In genomic region chr15:79373728-79374127, GRCh38 we compare ENCODE assay signal across 22 cellular contexts.
"Had no signal": no experiment of that assay in that cellular context is flagged by ENCODE, and none has a peak within 500 bp of the region (broad histone marks: within the 10 kb centered on the region; RNA-seq: fewer than 3 reads in every experiment).

No MANE protein-coding gene starts in this region.

- H3K4me1 Mint-ChIP-seq: natural killer cell; neural progenitor cell; stimulated activated memory B cell treated with anti-CD40 and anti-IgM and Interleukin-4, amounts not matched to agents 10 μg/mL and 1 μg/mL and 100 μg/mL, for 72 hours had no signal

- ATAC-seq: esophagus mucosa; heart left ventricle; left colon; left ventricle myocardium superior; natural killer cell; right cardiac atrium; stimulated activated memory B cell treated with anti-CD40 and anti-IgM and Interleukin-4, amounts not matched to agents 10 μg/mL and 1 μg/mL and 100 μg/mL, for 72 hours; upper lobe of right lung had no signal

- H3K4me3 Mint-ChIP-seq: natural killer cell; neural progenitor cell; stimulated activated memory B cell treated with anti-CD40 and anti-IgM and Interleukin-4, amounts not matched to agents 10 μg/mL and 1 μg/mL and 100 μg/mL, for 72 hours; stimulated activated naive CD8-positive, alpha-beta T cell treated with anti-CD3 and anti-CD28 coated beads, Interleukin-15, Interleukin-2, amounts not matched to agents 100 ng/mL and 50 ng/mL, for 24 hours had no signal

- H2AFZ ChIP-seq: neural progenitor cell had no signal

- H3K36me3 Mint-ChIP-seq: natural killer cell, neural progenitor cell had no signal

- H3K4me2 ChIP-seq: neural progenitor cell had no signal

- H3K27me3 Mint-ChIP-seq: stimulated activated memory B cell treated with anti-CD40 and anti-IgM and Interleukin-4, amounts not matched to agents 10 μg/mL and 1 μg/mL and 100 μg/mL, for 72 hours; stimulated activated naive CD8-positive, alpha-beta T cell treated with anti-CD3 and anti-CD28 coated beads, Interleukin-15, Interleukin-2, amounts not matched to agents 100 ng/mL and 50 ng/mL, for 24 hours had no signal

- H3K4me3 ChIP-seq: coronary artery, heart left ventricle, lung, neural progenitor cell, ovary, spleen, tibial nerve, upper lobe of right lung, vagina had no signal

- H3K27ac Mint-ChIP-seq: natural killer cell; neural progenitor cell; stimulated activated memory B cell treated with anti-CD40 and anti-IgM and Interleukin-4, amounts not matched to agents 10 μg/mL and 1 μg/mL and 100 μg/mL, for 72 hours; stimulated activated naive CD8-positive, alpha-beta T cell treated with anti-CD3 and anti-CD28 coated beads, Interleukin-15, Interleukin-2, amounts not matched to agents 100 ng/mL and 50 ng/mL, for 24 hours had no signal

- H3K4me1 ChIP-seq: heart left ventricle, neural progenitor cell, spleen, tibial nerve, upper lobe of right lung, vagina had no signal

- H3K27me3 ChIP-seq: heart left ventricle, neural progenitor cell, ovary, spleen, tibial nerve, upper lobe of right lung, vagina had no signal

- H3K27ac ChIP-seq: coronary artery, heart left ventricle, neural progenitor cell, ovary, spleen, tibial nerve, upper lobe of right lung, vagina had no signal

- H3K9me3 ChIP-seq: heart left ventricle, ovary, spleen, tibial nerve, upper lobe of right lung, vagina had no signal

- H3K9me3 Mint-ChIP-seq: natural killer cell; stimulated activated memory B cell treated with anti-CD40 and anti-IgM and Interleukin-4, amounts not matched to agents 10 μg/mL and 1 μg/mL and 100 μg/mL, for 72 hours; stimulated activated naive CD8-positive, alpha-beta T cell treated with anti-CD3 and anti-CD28 coated beads, Interleukin-15, Interleukin-2, amounts not matched to agents 100 ng/mL and 50 ng/mL, for 24 hours had no signal

- H3K9ac ChIP-seq: neural progenitor cell had no signal

- DNase-seq: effector CD8-positive, alpha-beta T cell; heart left ventricle; hippocampal formation; left colon; left ventricle myocardium superior; natural killer cell; nucleus accumbens; ovary; right cardiac atrium; spleen; stimulated activated CD4-positive, alpha-beta T cell treated with anti-CD3 and anti-CD28 coated beads, Interleukin-15, amount 100 ng/mL, for 24 hours; stimulated activated CD4-positive, alpha-beta T cell treated with anti-CD3 and anti-CD28 coated beads, Interleukin-1b, Interleukin-23, amount 100 ng/mL, for 48 hours; stimulated activated CD4-positive, alpha-beta T cell treated with anti-CD3 and anti-CD28 coated beads, Interleukin-4, amount 100 ng/mL, for 24 hours; upper lobe of right lung had no signal

- H3K36me3 ChIP-seq: heart left ventricle, neural progenitor cell, ovary, spleen, tibial nerve, upper lobe of right lung, vagina had no signal
